Comparison of ENCODE assay signal across 17 cellular contexts in the genomic region with DNA sequence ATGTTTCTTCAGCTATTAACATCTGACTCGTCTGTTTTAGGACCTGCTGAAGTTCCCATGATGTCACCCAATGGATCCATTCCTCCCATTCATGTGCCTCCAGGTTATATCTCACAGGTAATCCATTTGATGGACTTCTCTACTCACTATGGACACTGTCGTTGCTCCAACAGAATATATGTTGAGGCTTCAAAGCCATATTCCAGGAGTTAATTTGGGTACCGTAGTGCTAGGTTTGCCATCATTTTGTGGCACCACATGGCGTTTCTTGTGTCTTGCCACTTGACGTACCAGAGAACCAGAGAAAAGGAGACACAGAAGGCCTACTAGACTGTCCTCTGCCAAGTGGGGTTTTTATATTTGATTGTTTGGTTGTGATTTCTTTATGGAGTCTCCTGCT.
DNase-seq lines count a peak whose midpoint lies in the region; ATAC-seq and TF ChIP-seq lines count a peak whose summit lies in the region.
"Had no signal": no experiment of that assay in that cellular context is flagged by ENCODE, and none has a peak within 500 bp of the region (broad histone marks: within the 10 kb centered on the region; RNA-seq: fewer than 3 reads in every experiment).

No MANE protein-coding gene starts in this region.

- TF ChIP-seq POLR2A in IMR-90 (IDR thresholded peaks at IDR 0.05; ENCODE audit: low read depth, low read length) (no peak), breast epithelium (IDR thresholded peaks at IDR 0.05) (no peak), ovary (IDR thresholded peaks at IDR 0.05) (no peak)

- no peak overlapping the region for H3K23ac ChIP-seq in IMR-90 (ENCODE audit: low read depth, low read length)

- DNase-seq in IMR-90 (no peak), osteoblast (ENCODE audit: insufficient read length, low spot score, missing footprints) (no peak), breast epithelium (ENCODE audit: low spot score in 2 of 2) (no peak), cerebellum (ENCODE audit: low spot score) (no peak), ovary (no peak)
- DNase-seq: ACHN; BE2C; C1 segment of cervical spinal cord; Caco-2; CD4-positive, CD25-positive, alpha-beta regulatory T cell; DMS153; DMS79; GF-D8; HCEC 1CT had no signal

- H3K36me3 ChIP-seq in IMR-90 (ENCODE audit: control insufficient read depth, insufficient read depth, low read length) (peaks cover 17% of the 10 kb centered on the region), osteoblast (ENCODE audit: insufficient read depth, low read length) (peaks cover 49% of the 10 kb centered on the region), breast epithelium (no peaks in the 10 kb centered on the region), ovary (no peaks in the 10 kb centered on the region)

- H3K4me3 ChIP-seq in IMR-90 (ENCODE audit: insufficient read depth, low read depth, low read length) = no peak overlapping the region
- no peak overlapping the region for H3K4me3 ChIP-seq in osteoblast (ENCODE audit: insufficient read depth, low read length)
- no peak overlapping the region for H3K4me3 ChIP-seq in breast epithelium
- no peak overlapping the region for H3K4me3 ChIP-seq in ovary
- H3K4me3 ChIP-seq: GM23338 had no signal

- H3K4me2 ChIP-seq in IMR-90 (ENCODE audit: low read depth, low read length) (no peak overlapping the region), osteoblast (ENCODE audit: insufficient read depth, low read length) (no peak overlapping the region)

- H2AK9ac ChIP-seq in IMR-90 (replicated peaks; ENCODE audit: low read depth, low read length, poor library complexity) = no peak overlapping the region

- no peak overlapping the region for H4K91ac ChIP-seq in IMR-90 (ENCODE audit: insufficient read depth, low read depth, low read length)

- no peak overlapping the region for H2BK120ac ChIP-seq in IMR-90 (ENCODE audit: low read depth, low read length)

- 100% methylated on average over 1 of the region's 5 CpGs; no CpG with 5 or more reads in 1 of the 2 experiments for WGBS in IMR-90 (ENCODE audit: extremely low coverage in 2 of 2, insufficient read length in 1 of 2), 2 experiments
- WGBS in ovary, 3 donors = 93 to 95% (median 93%) methylated on average over 5 of the region's 5 CpGs

- H3K27me3 ChIP-seq in IMR-90 (ENCODE audit: control insufficient read depth, insufficient read depth, low read length) (no peaks in the 10 kb centered on the region), osteoblast (ENCODE audit: insufficient read depth, low read length) (no peaks in the 10 kb centered on the region), breast epithelium (no peaks in the 10 kb centered on the region), ovary (no peaks in the 10 kb centered on the region)
- H3K27me3 ChIP-seq: BE2C had no signal

- no peaks in the 10 kb centered on the region for H3K9me3 ChIP-seq in IMR-90 (ENCODE audit: control insufficient read depth, insufficient read depth, low read length)
- no peaks in the 10 kb centered on the region for H3K9me3 ChIP-seq in osteoblast (ENCODE audit: low read depth, low read length)
- no peaks in the 10 kb centered on the region for H3K9me3 ChIP-seq in breast epithelium
- no peaks in the 10 kb centered on the region for H3K9me3 ChIP-seq in ovary
- H3K9me3 ChIP-seq: BE2C, Caco-2 had no signal

- H2BK20ac ChIP-seq in IMR-90 (ENCODE audit: low read depth, low read length) = no peak overlapping the region

- H3K27ac ChIP-seq in IMR-90 (ENCODE audit: insufficient read depth, low read length) = no peak overlapping the region
- H3K27ac ChIP-seq in angular gyrus (ENCODE audit: low read depth, low read length) = peak overlapping the region; percentile 22
- H3K27ac ChIP-seq in osteoblast (ENCODE audit: low read depth, low read length) = peak overlapping the region; percentile 15
- H3K27ac ChIP-seq in breast epithelium = peak overlapping the region in 1 of 2 donors; percentile 27
- H3K27ac ChIP-seq in ovary = no peak overlapping the region
- H3K27ac ChIP-seq: HL-60 had no signal

- no peak for TF ChIP-seq RAD21 in IMR-90 (IDR thresholded peaks at IDR 0.05; ENCODE audit: low read length)

- no peak for TF ChIP-seq CTCF in IMR-90 (conservative IDR thresholded peaks at IDR 0.05; ENCODE audit: low read depth, low read length)
- TF ChIP-seq CTCF in osteoblast (IDR thresholded peaks at IDR 0.05; ENCODE audit: extremely low read depth, low read depth, low read length) = no peak
- TF ChIP-seq CTCF in breast epithelium (IDR thresholded peaks at IDR 0.05) = no peak
- no peak for TF ChIP-seq CTCF in ovary (IDR thresholded peaks at IDR 0.05)

- no peak overlapping the region for H3K18ac ChIP-seq in IMR-90 (ENCODE audit: low read depth, low read length)

- no peak overlapping the region for H2BK15ac ChIP-seq in IMR-90 (ENCODE audit: low read depth, low read length)

- no peak for ATAC-seq in IMR-90 (ENCODE audit: low read depth)
- ATAC-seq: GM23338 had no signal

- intact Hi-C loops in IMR-90 (cut with micrococcal nuclease) = no loop called here
- intact Hi-C loops in breast epithelium (cut with DNase I; ENCODE audit: low total_unique reads) = loop anchor here (2.0 kb wide), 1 partner anchor 46 kb away; no protein-coding TSS in a partner anchor
- intact Hi-C loops in ovary (cut with DNase I) = no loop called here

- no peak overlapping the region for H3K14ac ChIP-seq in IMR-90 (replicated peaks; ENCODE audit: low read depth, low read length)

- H3K56ac ChIP-seq in IMR-90 (ENCODE audit: extremely low read depth, insufficient read depth, low read length) = no peak overlapping the region

- H2AFZ ChIP-seq in IMR-90 (replicated peaks; ENCODE audit: low read length, poor library complexity) = no peak overlapping the region
- H2AFZ ChIP-seq in osteoblast (ENCODE audit: low read length) = no peak overlapping the region
- H2AFZ ChIP-seq: GM23338 had no signal

- H3K9ac ChIP-seq in IMR-90 (ENCODE audit: low read depth, low read length) = no peak overlapping the region

- peaks cover 88% of the 10 kb centered on the region for H3K79me2 ChIP-seq in osteoblast (ENCODE audit: insufficient read depth, low read length)

- H4K20me1 ChIP-seq in IMR-90 (ENCODE audit: insufficient read depth, low read length) = peaks cover 51% of the 10 kb centered on the region
- H4K20me1 ChIP-seq in osteoblast (ENCODE audit: insufficient read depth, low read length) = peaks cover 31% of the 10 kb centered on the region

- BruUV-seq in IMR-90 (replicated peaks; lab: Mats Ljungman, UMichigan) = no TSS peak

- POLR2A ChIA-PET in IMR-90 (lab: Charles Lee; ENCODE audit: unreplicated experiment) = no interaction called here

- H3K4ac ChIP-seq in IMR-90 (ENCODE audit: low read depth, low read length) = 0 out of 2 replicates have a peak overlapping the region, but pooled peaks have one; percentile 7

- no peak overlapping the region for H4K8ac ChIP-seq in IMR-90 (ENCODE audit: low read depth in 2 of 2, low read length in 2 of 2)

- CTCF ChIA-PET in IMR-90 (lab: Yijun Ruan, JAX) = no interaction called here

- H3K79me1 ChIP-seq in IMR-90 (ENCODE audit: low read depth in 1 of 2, low read length in 2 of 2) = peaks cover 38 to 71% of the 10 kb centered on the region in 2 experiments

- TF ChIP-seq EP300 in ovary (IDR thresholded peaks at IDR 0.05) = no peak

- peaks cover 22% of the 10 kb centered on the region for H3K9me1 ChIP-seq in IMR-90 (ENCODE audit: insufficient read depth, low read length)

- in situ Hi-C loops in IMR-90 (cut with MboI; ENCODE audit: low sequenced_read_pairs) = no loop called here

- H3K4me1 ChIP-seq in IMR-90 (ENCODE audit: control insufficient read depth, insufficient read depth, low read length) (peaks cover 9% of the 10 kb centered on the region), osteoblast (ENCODE audit: insufficient read depth, low read length) (peaks cover 6% of the 10 kb centered on the region), breast epithelium (peaks cover 0 to 3% of the 10 kb centered on the region in 2 donors), ovary (ENCODE audit: insufficient read depth) (peaks cover 8% of the 10 kb centered on the region)

- no peak overlapping the region for H2AK5ac ChIP-seq in IMR-90 (ENCODE audit: low read depth, low read length)

- dilution Hi-C loops in IMR-90 (cut with HindIII; ENCODE audit: low sequenced_read_pairs, unreplicated experiment) = no loop called here

- no peak overlapping the region for H2BK5ac ChIP-seq in IMR-90 (ENCODE audit: low read depth, low read length, poor library complexity, severe bottlenecking)

- H4K5ac ChIP-seq in IMR-90 (ENCODE audit: low read depth, low read length) = no peak overlapping the region

TF ChIP-seq in IMR-90, 13 proteins besides CTCF, POLR2A, EP300 and RAD21 (continues in another document):
- TF ChIP-seq, protein P1, sequence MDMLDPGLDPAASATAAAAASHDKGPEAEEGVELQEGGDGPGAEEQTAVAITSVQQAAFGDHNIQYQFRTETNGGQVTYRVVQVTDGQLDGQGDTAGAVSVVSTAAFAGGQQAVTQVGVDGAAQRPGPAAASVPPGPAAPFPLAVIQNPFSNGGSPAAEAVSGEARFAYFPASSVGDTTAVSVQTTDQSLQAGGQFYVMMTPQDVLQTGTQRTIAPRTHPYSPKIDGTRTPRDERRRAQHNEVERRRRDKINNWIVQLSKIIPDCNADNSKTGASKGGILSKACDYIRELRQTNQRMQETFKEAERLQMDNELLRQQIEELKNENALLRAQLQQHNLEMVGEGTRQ (IDR thresholded peaks at IDR 0.05; ENCODE audit: low read depth, low read length) = no peak
- TF ChIP-seq MAZ (IDR thresholded peaks at IDR 0.05; ENCODE audit: borderline replicate concordance, low read depth, low read length) = no peak
- no peak for TF ChIP-seq CHD1 (IDR thresholded peaks at IDR 0.05; ENCODE audit: low read depth, low read length)
- no peak for TF ChIP-seq RFX5 (IDR thresholded peaks at IDR 0.05; ENCODE audit: low read depth, low read length)
- TF ChIP-seq, protein P2, sequence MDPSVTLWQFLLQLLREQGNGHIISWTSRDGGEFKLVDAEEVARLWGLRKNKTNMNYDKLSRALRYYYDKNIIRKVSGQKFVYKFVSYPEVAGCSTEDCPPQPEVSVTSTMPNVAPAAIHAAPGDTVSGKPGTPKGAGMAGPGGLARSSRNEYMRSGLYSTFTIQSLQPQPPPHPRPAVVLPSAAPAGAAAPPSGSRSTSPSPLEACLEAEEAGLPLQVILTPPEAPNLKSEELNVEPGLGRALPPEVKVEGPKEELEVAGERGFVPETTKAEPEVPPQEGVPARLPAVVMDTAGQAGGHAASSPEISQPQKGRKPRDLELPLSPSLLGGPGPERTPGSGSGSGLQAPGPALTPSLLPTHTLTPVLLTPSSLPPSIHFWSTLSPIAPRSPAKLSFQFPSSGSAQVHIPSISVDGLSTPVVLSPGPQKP (IDR thresholded peaks at IDR 0.05; ENCODE audit: borderline replicate concordance, low read depth, low read length) = no peak
- TF ChIP-seq MXI1 (IDR thresholded peaks at IDR 0.05; ENCODE audit: borderline replicate concordance, low read depth, low read length) = no peak
- no peak for TF ChIP-seq RCOR1 (IDR thresholded peaks at IDR 0.05; ENCODE audit: insufficient replicate concordance, low read length)
- TF ChIP-seq NFE2L2 (IDR thresholded peaks at IDR 0.05; ENCODE audit: low read depth, low read length) = no peak
- TF ChIP-seq SMC3 (IDR thresholded peaks at IDR 0.05; ENCODE audit: low read depth, low read length) = no peak
- no peak for TF ChIP-seq FOS (IDR thresholded peaks at IDR 0.05; ENCODE audit: low read depth, low read length)
- no peak for TF ChIP-seq BHLHE40 (IDR thresholded peaks at IDR 0.05; ENCODE audit: low read depth, low read length)

Comparison
In these comparisons a context has a peak if more than half of its experiments do, and no peak if none do; other contexts are left out.
1. H3K27ac ChIP-seq: peak in angular gyrus (single experiment) and osteoblast (single experiment); none in IMR-90 (single experiment) and ovary (0 of 2).